8 cellular contexts compared by ENCODE assay signal in the genomic region with DNA sequence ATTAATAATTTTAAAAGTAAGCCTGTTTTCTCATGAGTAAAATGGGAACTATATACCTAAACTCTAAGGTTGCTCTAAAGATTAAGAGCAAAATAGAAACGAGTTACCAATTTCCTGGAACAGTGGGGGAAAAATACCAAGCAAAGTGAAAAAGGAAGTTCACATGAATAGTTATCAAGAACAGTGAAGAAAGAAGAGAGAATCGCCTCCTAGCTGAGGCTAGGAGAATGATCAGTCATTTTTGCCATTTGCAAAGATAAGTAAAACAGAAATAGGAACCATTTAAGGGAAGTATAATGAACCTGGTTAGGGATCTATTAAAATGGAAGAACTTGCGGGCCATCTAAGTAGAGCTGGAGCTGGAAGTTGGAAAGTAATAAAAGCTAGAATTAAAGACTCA. TPM values are rescaled to one million over a fixed set of nuclear protein-coding genes. Genes with fewer than 3 reads are reported as not detected.
DNase-seq lines count a peak whose midpoint lies in the region; ATAC-seq, FAIRE-seq and TF ChIP-seq lines count a peak whose summit lies in the region.

No MANE protein-coding gene starts in this region.

- H3K4me1 ChIP-seq in PC-3 (ENCODE audit: insufficient read depth, low read length) (0 out of 2 replicates have a peak, but pooled peaks cover 4% of the 10 kb centered on the region), small intestine (ENCODE audit: control insufficient read depth in 2 of 2, insufficient read depth in 1 of 2, low read depth in 1 of 2, low read length in 1 of 2) (no peaks in the 10 kb centered on the region)

- no peaks in the 10 kb centered on the region for H3K9me2 ChIP-seq in PC-3 (replicated peaks; ENCODE audit: low read length)

- H3K27ac ChIP-seq in PC-3 (ENCODE audit: low read length) (no peak overlapping the region), substantia nigra (ENCODE audit: low read depth, low read length, poor library complexity, severe bottlenecking) (no peak overlapping the region), small intestine (ENCODE audit: low read depth in 1 of 2, low read length in 1 of 2) (no peak overlapping the region)

- ATAC-seq in PC-3: no peak

- 45 to 48% (median 46%) methylated on average over 3 of the region's 3 CpGs for WGBS in small intestine, 3 donors

- intact Hi-C loops in PC-3 (cut with micrococcal nuclease): loop anchor here (1.0 kb wide), 1 partner anchor 112 kb away; no protein-coding TSS in a partner anchor

- POLR2A ChIA-PET in PC-3 (lab: Charles Lee; ENCODE audit: unreplicated experiment): no interaction called here

- 0 out of 2 replicates have a peak, but pooled peaks have one; percentile 17 for TF ChIP-seq CTCF in GM12874 (IDR thresholded peaks at IDR 0.05; ENCODE audit: insufficient read depth, low read depth, low read length)
- TF ChIP-seq CTCF in PC-3 (conservative IDR thresholded peaks at IDR 0.05; ENCODE audit: low read depth, low read length): peak; percentile 41; the same call in 1 of the 2 replicates

- no peak overlapping the region for H3K4me2 ChIP-seq in PC-3 (ENCODE audit: low read length)

- H3K79me2 ChIP-seq in PC-3 (ENCODE audit: low read length): no peaks in the 10 kb centered on the region

- H3K9me3 ChIP-seq in PC-3 (ENCODE audit: low read length): no peaks in the 10 kb centered on the region
- no peaks in the 10 kb centered on the region for H3K9me3 ChIP-seq in small intestine (ENCODE audit: control insufficient read depth, low read depth)

- no peak for FAIRE-seq in small intestine (lab: Jason Lieb, UNC)

- BruUV-seq in PC-3 (replicated peaks; lab: Mats Ljungman, UMichigan): no TSS peak

- H3F3A ChIP-seq in PC-3 (ENCODE audit: low read length, unreplicated experiment): no peaks in the 10 kb centered on the region

- DNase-seq in HCEC 1CT (peak; percentile 29), PC-3 (peak; percentile 28), fibroblast of peridontal ligament (ENCODE audit: extremely low read depth) (peak; percentile 38), substantia nigra (lab: John Stamatoyannopoulos, UW) (no peak), small intestine (no peak), COLO668 (lab: John Stamatoyannopoulos, UW; ENCODE audit: unreplicated experiment) (no peak), NCI-H526 treated with DMSO at 0.1 percent for 48 hours (lab: John Stamatoyannopoulos, UW) (no peak)

- no peaks in the 10 kb centered on the region for H3K27me3 ChIP-seq in PC-3 (ENCODE audit: low read length)
- no peaks in the 10 kb centered on the region for H3K27me3 ChIP-seq in small intestine (ENCODE audit: control insufficient read depth in 2 of 2, insufficient read depth in 2 of 2, low read length in 2 of 2)

- CTCF ChIA-PET in PC-3 (lab: Charles Lee): no interaction called here

- no peaks in the 10 kb centered on the region for H4K20me1 ChIP-seq in PC-3 (ENCODE audit: low read length)

- H2AFZ ChIP-seq in PC-3 (ENCODE audit: low read length): no peak overlapping the region

- no peak overlapping the region for H3K4me3 ChIP-seq in PC-3 (ENCODE audit: low read length)
- no peak overlapping the region for H3K4me3 ChIP-seq in small intestine (ENCODE audit: low read depth in 1 of 2, low read length in 2 of 2)

- H3K36me3 ChIP-seq in PC-3 (ENCODE audit: low read depth, low read length) (no peaks in the 10 kb centered on the region), small intestine (ENCODE audit: control insufficient read depth in 2 of 2, insufficient read depth in 2 of 2, low read length in 2 of 2) (no peaks in the 10 kb centered on the region)

- no peak overlapping the region for H3K9ac ChIP-seq in PC-3 (ENCODE audit: low read length)

RNA-seq across cellular contexts. Expression of a gene that starts 50.7 kb away (rescaled TPM):
- 38.7 and 43.6 TPM in 2 replicates for total RNA-seq in PC-3 (2014; rRNA removed)
- 10 to 100 TPM; 15.7 to 24.8 (median 19.1) TPM for polyA plus RNA-seq in small intestine

Comparison
In these comparisons a context has a peak if more than half of its experiments do, and no peak if none do; other contexts are left out.
1. DNase-seq: peak in HCEC 1CT (single experiment), PC-3 (single experiment) and fibroblast of peridontal ligament (single experiment); none in substantia nigra (0 of 49), small intestine (single experiment), COLO668 (single experiment) and NCI-H526 treated with DMSO at 0.1 percent for 48 hours (single experiment).